1 cellular context compared by ENCODE assay signal in genomic region chr1:99943238-99943794, GRCh38.
A peak's percentile ranks its signal among the peaks of the same experiment; 100 is the strongest.
TF ChIP-seq lines count a peak whose summit lies in the region.

No MANE protein-coding gene starts in this region.

TF ChIP-seq in K562, 482 proteins besides CTCF, POLR2A, EP300 and RAD21 (continued from another document and continues in another):
- TF ChIP-seq, protein P1, sequence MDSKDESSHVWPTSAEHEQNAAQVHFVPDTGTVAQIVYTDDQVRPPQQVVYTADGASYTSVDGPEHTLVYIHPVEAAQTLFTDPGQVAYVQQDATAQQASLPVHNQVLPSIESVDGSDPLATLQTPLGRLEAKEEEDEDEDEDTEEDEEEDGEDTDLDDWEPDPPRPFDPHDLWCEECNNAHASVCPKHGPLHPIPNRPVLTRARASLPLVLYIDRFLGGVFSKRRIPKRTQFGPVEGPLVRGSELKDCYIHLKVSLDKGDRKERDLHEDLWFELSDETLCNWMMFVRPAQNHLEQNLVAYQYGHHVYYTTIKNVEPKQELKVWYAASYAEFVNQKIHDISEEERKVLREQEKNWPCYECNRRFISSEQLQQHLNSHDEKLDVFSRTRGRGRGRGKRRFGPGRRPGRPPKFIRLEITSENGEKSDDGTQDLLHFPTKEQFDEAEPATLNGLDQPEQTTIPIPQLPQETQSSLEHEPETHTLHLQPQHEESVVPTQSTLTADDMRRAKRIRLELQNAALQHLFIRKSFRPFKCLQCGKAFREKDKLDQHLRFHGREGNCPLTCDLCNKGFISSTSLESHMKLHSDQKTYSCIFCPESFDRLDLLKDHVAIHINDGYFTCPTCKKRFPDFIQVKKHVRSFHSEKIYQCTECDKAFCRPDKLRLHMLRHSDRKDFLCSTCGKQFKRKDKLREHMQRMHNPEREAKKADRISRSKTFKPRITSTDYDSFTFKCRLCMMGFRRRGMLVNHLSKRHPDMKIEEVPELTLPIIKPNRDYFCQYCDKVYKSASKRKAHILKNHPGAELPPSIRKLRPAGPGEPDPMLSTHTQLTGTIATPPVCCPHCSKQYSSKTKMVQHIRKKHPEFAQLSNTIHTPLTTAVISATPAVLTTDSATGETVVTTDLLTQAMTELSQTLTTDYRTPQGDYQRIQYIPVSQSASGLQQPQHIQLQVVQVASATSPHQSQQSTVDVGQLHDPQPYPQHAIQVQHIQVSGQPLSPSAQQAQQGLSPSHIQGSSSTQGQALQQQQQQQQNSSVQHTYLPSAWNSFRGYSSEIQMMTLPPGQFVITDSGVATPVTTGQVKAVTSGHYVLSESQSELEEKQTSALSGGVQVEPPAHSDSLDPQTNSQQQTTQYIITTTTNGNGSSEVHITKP (IDR thresholded peaks at IDR 0.05; ENCODE audit: partially characterized antibody) = no peak
- peak; percentile 53; the same call in 1 of the 2 replicates for TF ChIP-seq MECOM (CRISPR knock-in tag; IDR thresholded peaks at IDR 0.05)
- TF ChIP-seq ZBTB40 (IDR thresholded peaks at IDR 0.05) = no peak
- TF ChIP-seq ZBTB40 (CRISPR knock-in tag; IDR thresholded peaks at IDR 0.05) = no peak
- TF ChIP-seq SFPQ (IDR thresholded peaks at IDR 0.05; ENCODE audit: low read depth, low read length) = no peak
- TF ChIP-seq ZNF318 (IDR thresholded peaks at IDR 0.05; ENCODE audit: borderline replicate concordance in 1 of 2, low read depth in 1 of 2) = peak in 1 of 2 experiments; percentile 60; a peak in 1 of 4 replicates
- peak; percentile 20; the same call in 1 of the 2 replicates for TF ChIP-seq FOXM1 (IDR thresholded peaks at IDR 0.05; ENCODE audit: low read depth)
- TF ChIP-seq FOXM1 (CRISPR knock-in tag; IDR thresholded peaks at IDR 0.05; ENCODE audit: low read depth) = no peak
- TF ChIP-seq EP400 (IDR thresholded peaks at IDR 0.05) = peak; percentile 39; the same call in 1 of the 2 replicates
- TF ChIP-seq, protein P2, sequence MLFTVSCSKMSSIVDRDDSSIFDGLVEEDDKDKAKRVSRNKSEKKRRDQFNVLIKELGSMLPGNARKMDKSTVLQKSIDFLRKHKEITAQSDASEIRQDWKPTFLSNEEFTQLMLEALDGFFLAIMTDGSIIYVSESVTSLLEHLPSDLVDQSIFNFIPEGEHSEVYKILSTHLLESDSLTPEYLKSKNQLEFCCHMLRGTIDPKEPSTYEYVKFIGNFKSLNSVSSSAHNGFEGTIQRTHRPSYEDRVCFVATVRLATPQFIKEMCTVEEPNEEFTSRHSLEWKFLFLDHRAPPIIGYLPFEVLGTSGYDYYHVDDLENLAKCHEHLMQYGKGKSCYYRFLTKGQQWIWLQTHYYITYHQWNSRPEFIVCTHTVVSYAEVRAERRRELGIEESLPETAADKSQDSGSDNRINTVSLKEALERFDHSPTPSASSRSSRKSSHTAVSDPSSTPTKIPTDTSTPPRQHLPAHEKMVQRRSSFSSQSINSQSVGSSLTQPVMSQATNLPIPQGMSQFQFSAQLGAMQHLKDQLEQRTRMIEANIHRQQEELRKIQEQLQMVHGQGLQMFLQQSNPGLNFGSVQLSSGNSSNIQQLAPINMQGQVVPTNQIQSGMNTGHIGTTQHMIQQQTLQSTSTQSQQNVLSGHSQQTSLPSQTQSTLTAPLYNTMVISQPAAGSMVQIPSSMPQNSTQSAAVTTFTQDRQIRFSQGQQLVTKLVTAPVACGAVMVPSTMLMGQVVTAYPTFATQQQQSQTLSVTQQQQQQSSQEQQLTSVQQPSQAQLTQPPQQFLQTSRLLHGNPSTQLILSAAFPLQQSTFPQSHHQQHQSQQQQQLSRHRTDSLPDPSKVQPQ (CRISPR knock-in tag; IDR thresholded peaks at IDR 0.05; ENCODE audit: borderline replicate concordance) = no peak
- TF ChIP-seq ZFP1 (CRISPR knock-in tag; IDR thresholded peaks at IDR 0.05) = no peak
- no peak for TF ChIP-seq ETV1 (tag; conservative IDR thresholded peaks at IDR 0.05; ENCODE audit: low read depth)
- peak; percentile 64; the same call in 1 of the 2 replicates for TF ChIP-seq TFAP4 (CRISPR knock-in tag; IDR thresholded peaks at IDR 0.05; ENCODE audit: borderline replicate concordance)
- no peak for TF ChIP-seq KDM4B (IDR thresholded peaks at IDR 0.05; ENCODE audit: borderline replicate concordance in 2 of 2, low read depth in 1 of 2)
- no peak for TF ChIP-seq MIER1 (IDR thresholded peaks at IDR 0.05; ENCODE audit: low read depth)
- no peak for TF ChIP-seq SMARCA5 (IDR thresholded peaks at IDR 0.05)
